Comparison of ENCODE assay signal across 7 cellular contexts in genomic region chr7:148914208-148914777, GRCh38. TPM values are rescaled to one million over a fixed set of nuclear protein-coding genes. Genes with fewer than 3 reads are reported as not detected.
A peak's percentile ranks its signal among the peaks of the same experiment; 100 is the strongest.
DNase-seq lines count a peak whose midpoint lies in the region; ATAC-seq and TF ChIP-seq lines count a peak whose summit lies in the region.

No MANE protein-coding gene starts in this region.

- H3K4me3 Mint-ChIP-seq in activated B cell treated with CpG ODN at 0.5 μM for 24 hours, result peak overlapping the region; percentile 57

- no peak overlapping the region for H3K4me3 ChIP-seq in epithelial cell of proximal tubule (ENCODE audit: low read depth, low read length)

- intact Hi-C loops in activated B cell treated with CpG ODN at 0.5 μM for 24 hours (cut with micrococcal nuclease), result loop anchor here (2.0 kb wide), 1 partner anchor 15 kb away; no protein-coding TSS in a partner anchor

- H3K27ac Mint-ChIP-seq in activated B cell treated with CpG ODN at 0.5 μM for 24 hours, result peak overlapping the region; percentile 75

- H3K4me1 Mint-ChIP-seq in activated B cell treated with CpG ODN at 0.5 μM for 24 hours, result peaks cover 42% of the 10 kb centered on the region

- CTCF ChIA-PET in activated B cell treated with CpG ODN at 0.5 μM for 24 hours (lab: Charles Lee), result interaction anchor here (1.3 kb wide), 1 partner anchor 28 kb away, joined by 3 read pairs; no protein-coding TSS in a partner anchor

- H3K36me3 Mint-ChIP-seq in activated B cell treated with CpG ODN at 0.5 μM for 24 hours (ENCODE audit: low read depth), result no peaks in the 10 kb centered on the region

- TF ChIP-seq CTCF in activated B cell treated with CpG ODN at 0.5 μM for 24 hours (IDR thresholded peaks at IDR 0.05) (no peak), epithelial cell of proximal tubule (conservative IDR thresholded peaks at IDR 0.05; ENCODE audit: low read depth, low read length) (no peak)

- DNase-seq in activated B cell treated with CpG ODN at 0.5 μM for 24 hours (no peak), epithelial cell of proximal tubule (ENCODE audit: low read depth) (peak; percentile 9), HuH-7.5 (ENCODE audit: low spot score) (no peak)
- peak; percentile 21 for DNase-seq in stimulated activated CD8-positive, alpha-beta memory T cell treated with anti-CD3 and anti-CD28 coated beads, Interleukin-15, amount 100 ng/mL, for 24 hours (ENCODE audit: low read depth)
- DNase-seq in effector CD4-positive, alpha-beta T cell, result no peak

- POLR2A ChIA-PET in activated B cell treated with CpG ODN at 0.5 μM for 24 hours (lab: Charles Lee), result interaction anchor here (0.7 to 2.1 kb wide), 9 partner anchors 11 to 1464 kb away, joined by 4 to 15 read pairs (median 6); partner anchors contain the start of genes EZH2 and PDIA4

- no peaks in the 10 kb centered on the region for H3K27me3 Mint-ChIP-seq in activated B cell treated with CpG ODN at 0.5 μM for 24 hours

- ATAC-seq in GM19035 (IDR thresholded peaks at IDR 0.05; ENCODE audit: unreplicated experiment), result peak; percentile 58
- ATAC-seq in HG03139 (IDR thresholded peaks at IDR 0.05; ENCODE audit: unreplicated experiment), result peak; percentile 55
- ATAC-seq in activated B cell treated with CpG ODN at 0.5 μM for 24 hours (ENCODE audit: low read depth), result peak; percentile 38

- no peaks in the 10 kb centered on the region for H3K9me3 Mint-ChIP-seq in activated B cell treated with CpG ODN at 0.5 μM for 24 hours

RNA-seq across cellular contexts. Expression of gene EZH2, which starts 30.2 kb away (rescaled TPM):
- total RNA-seq in activated B cell treated with CpG ODN at 0.5 μM for 24 hours, result 17.6 and 19.6 TPM in 2 replicates
- 24.9 and 26.5 TPM in 2 replicates for total RNA-seq in epithelial cell of proximal tubule

Comparison
In these comparisons a context has a peak if more than half of its experiments do, and no peak if none do; other contexts are left out.
1. DNase-seq: peak in epithelial cell of proximal tubule (single experiment) and stimulated activated CD8-positive, alpha-beta memory T cell treated with anti-CD3 and anti-CD28 coated beads, Interleukin-15, amount 100 ng/mL, for 24 hours (single experiment); none in activated B cell treated with CpG ODN at 0.5 μM for 24 hours (single experiment), HuH-7.5 (single experiment) and effector CD4-positive, alpha-beta T cell (single experiment).
2. Peak in every context shown above with its lines, with median percentiles within 50 percentile points of each other: ATAC-seq.